15 cellular contexts compared by ENCODE assay signal in genomic region chr15:90968434-90968833, GRCh38.
"Had no signal": no experiment of that assay in that cellular context is flagged by ENCODE, and none has a peak within 500 bp of the region (broad histone marks: within the 10 kb centered on the region; RNA-seq: fewer than 3 reads in every experiment).

No MANE protein-coding gene starts in this region.

- ATAC-seq: left colon; pancreas; right cardiac atrium; stimulated activated naive CD8-positive, alpha-beta T cell treated with anti-CD3 and anti-CD28 coated beads, Interleukin-15, Interleukin-2, amounts not matched to agents 100 U/mL and 50 U/mL, for 24 hours had no signal

- H3K27me3 Mint-ChIP-seq: naive B cell, progenitor cell of endocrine pancreas had no signal

- H3K4me3 Mint-ChIP-seq: naive B cell, nephron had no signal

- DNase-seq: colonic mucosa; dermis blood vessel endothelial cell; foreskin melanocyte; head of caudate nucleus; left colon; mesendoderm; naive B cell; occipital lobe; pancreas; right cardiac atrium; small intestine; stimulated activated CD4-positive, alpha-beta T cell treated with anti-CD3 and anti-CD28 coated beads, Interleukin-12 subunit alpha, Interleukin-12 subunit beta, amount 100 ng/mL, for 4 hours; stimulated activated naive CD8-positive, alpha-beta T cell treated with anti-CD3 and anti-CD28 coated beads, Interleukin-15, Interleukin-2, amounts not matched to agents 100 U/mL and 50 U/mL, for 24 hours had no signal

- H3K9me3 Mint-ChIP-seq: naive B cell, nephron had no signal

- H3K27ac Mint-ChIP-seq: progenitor cell of endocrine pancreas had no signal

- H3K4me1 Mint-ChIP-seq: naive B cell, nephron had no signal
